In genomic region chr3:164741869-164742268, GRCh38 we compare ENCODE assay signal across 27 cellular contexts.
"Had no signal": no experiment of that assay in that cellular context is flagged by ENCODE, and none has a peak within 500 bp of the region (broad histone marks: within the 10 kb centered on the region; RNA-seq: fewer than 3 reads in every experiment).

No MANE protein-coding gene starts in this region.

- H3K4me1 Mint-ChIP-seq: nephron progenitor cell; stimulated activated effector memory CD8-positive, alpha-beta T cell treated with anti-CD3 and anti-CD28 coated beads, Interleukin-12 subunit alpha, Interleukin-12 subunit beta, amount 100 ng/mL, for 72 hours; stimulated activated naive B cell treated with anti-CD40 and anti-IgM and Interleukin-4, amounts not matched to agents 10 μg/mL and 1 μg/mL and 100 μg/mL, for 72 hours had no signal

- H3K27ac Mint-ChIP-seq: natural killer cell treated with Interleukin-12 subunit alpha and Interleukin-12 subunit beta and Interleukin-15 and Interleukin-18, amount 100 ng/mL, for 72 hours; nephron progenitor cell; progenitor cell of endocrine pancreas; stimulated activated effector memory CD8-positive, alpha-beta T cell treated with anti-CD3 and anti-CD28 coated beads, Interleukin-12 subunit alpha, Interleukin-12 subunit beta, amount 100 ng/mL, for 72 hours; stimulated activated naive B cell treated with anti-CD40 and anti-IgM and Interleukin-4, amounts not matched to agents 10 μg/mL and 1 μg/mL and 100 μg/mL, for 72 hours; stimulated activated naive CD8-positive, alpha-beta T cell treated with anti-CD3 and anti-CD28 coated beads, Interleukin-15, Interleukin-2, amounts not matched to agents 100 ng/mL and 50 ng/mL, for 24 hours had no signal

- ATAC-seq: natural killer cell treated with Interleukin-12 subunit alpha and Interleukin-12 subunit beta and Interleukin-15 and Interleukin-18, amount 100 ng/mL, for 72 hours; psoas muscle; right cardiac atrium; right lobe of liver; stimulated activated effector memory CD8-positive, alpha-beta T cell treated with anti-CD3 and anti-CD28 coated beads, Interleukin-12 subunit alpha, Interleukin-12 subunit beta, amount 100 ng/mL, for 72 hours; stimulated activated naive B cell treated with anti-CD40 and anti-IgM and Interleukin-4, amounts not matched to agents 10 μg/mL and 1 μg/mL and 100 μg/mL, for 72 hours had no signal

- H3K9me3 ChIP-seq: ovary, psoas muscle, right lobe of liver, thoracic aorta, thyroid gland, upper lobe of left lung, vagina had no signal

- H3K4me3 ChIP-seq: ovary, psoas muscle, right lobe of liver, sigmoid colon, stomach, thoracic aorta, thyroid gland, tibial nerve, upper lobe of left lung, vagina had no signal

- H3K4me1 ChIP-seq: parathyroid adenoma, psoas muscle, right lobe of liver, sigmoid colon, stomach, thyroid gland, tibial nerve, upper lobe of left lung, vagina had no signal

- H3K4me3 Mint-ChIP-seq: natural killer cell treated with Interleukin-12 subunit alpha and Interleukin-12 subunit beta and Interleukin-15 and Interleukin-18, amount 100 ng/mL, for 72 hours; nephron progenitor cell; neural crest cell; stimulated activated effector memory CD8-positive, alpha-beta T cell treated with anti-CD3 and anti-CD28 coated beads, Interleukin-12 subunit alpha, Interleukin-12 subunit beta, amount 100 ng/mL, for 72 hours; stimulated activated naive B cell treated with anti-CD40 and anti-IgM and Interleukin-4, amounts not matched to agents 10 μg/mL and 1 μg/mL and 100 μg/mL, for 72 hours; stimulated activated naive CD8-positive, alpha-beta T cell treated with anti-CD3 and anti-CD28 coated beads, Interleukin-15, Interleukin-2, amounts not matched to agents 100 ng/mL and 50 ng/mL, for 24 hours had no signal

- H3K36me3 ChIP-seq: ovary, right lobe of liver, sigmoid colon, stomach, thoracic aorta, thyroid gland, tibial nerve, upper lobe of left lung, vagina had no signal

- DNase-seq: nephron progenitor cell; occipital lobe; ovary; psoas muscle; right cardiac atrium; right lobe of liver; sigmoid colon; small intestine; stimulated activated CD4-positive, alpha-beta T cell treated with anti-CD3 and anti-CD28 coated beads, Interleukin-15, amount 100 ng/mL, for 24 hours; stimulated activated CD4-positive, alpha-beta T cell treated with anti-CD3 and anti-CD28 coated beads, Interleukin-2, amount 100 ng/mL, for 24 hours; stimulated activated CD4-positive, alpha-beta T cell treated with anti-CD3 and anti-CD28 coated beads, Interleukin-2, amount 100 ng/mL, for 48 hours; stimulated activated CD4-positive, alpha-beta T cell treated with anti-CD3 and anti-CD28 coated beads, Interleukin-4, amount 100 ng/mL, for 24 hours; stimulated activated naive B cell treated with anti-CD40 and anti-IgM and Interleukin-4, amounts not matched to agents 10 μg/mL and 1 μg/mL and 100 μg/mL, for 72 hours; stimulated activated naive CD4-positive, alpha-beta T cell treated with Interleukin-2 at 50 U/mL for 16 hours; stomach; thyroid gland; trophoblast cell; upper lobe of left lung had no signal

- H3K27me3 ChIP-seq: ovary, right lobe of liver, sigmoid colon, stomach, thyroid gland, tibial nerve, upper lobe of left lung, vagina had no signal

- H3K27me3 Mint-ChIP-seq: natural killer cell treated with Interleukin-12 subunit alpha and Interleukin-12 subunit beta and Interleukin-15 and Interleukin-18, amount 100 ng/mL, for 72 hours; progenitor cell of endocrine pancreas; stimulated activated naive B cell treated with anti-CD40 and anti-IgM and Interleukin-4, amounts not matched to agents 10 μg/mL and 1 μg/mL and 100 μg/mL, for 72 hours; stimulated activated naive CD8-positive, alpha-beta T cell treated with anti-CD3 and anti-CD28 coated beads, Interleukin-15, Interleukin-2, amounts not matched to agents 100 ng/mL and 50 ng/mL, for 24 hours had no signal

- H3K27ac ChIP-seq: ovary, parathyroid adenoma, psoas muscle, right lobe of liver, sigmoid colon, stomach, thoracic aorta, thyroid gland, tibial nerve, upper lobe of left lung, vagina had no signal

- H3K9me3 Mint-ChIP-seq: nephron progenitor cell had no signal

- H3K36me3 Mint-ChIP-seq: natural killer cell treated with Interleukin-12 subunit alpha and Interleukin-12 subunit beta and Interleukin-15 and Interleukin-18, amount 100 ng/mL, for 72 hours; stimulated activated effector memory CD8-positive, alpha-beta T cell treated with anti-CD3 and anti-CD28 coated beads, Interleukin-12 subunit alpha, Interleukin-12 subunit beta, amount 100 ng/mL, for 72 hours; stimulated activated naive B cell treated with anti-CD40 and anti-IgM and Interleukin-4, amounts not matched to agents 10 μg/mL and 1 μg/mL and 100 μg/mL, for 72 hours had no signal
